In the genomic region with DNA sequence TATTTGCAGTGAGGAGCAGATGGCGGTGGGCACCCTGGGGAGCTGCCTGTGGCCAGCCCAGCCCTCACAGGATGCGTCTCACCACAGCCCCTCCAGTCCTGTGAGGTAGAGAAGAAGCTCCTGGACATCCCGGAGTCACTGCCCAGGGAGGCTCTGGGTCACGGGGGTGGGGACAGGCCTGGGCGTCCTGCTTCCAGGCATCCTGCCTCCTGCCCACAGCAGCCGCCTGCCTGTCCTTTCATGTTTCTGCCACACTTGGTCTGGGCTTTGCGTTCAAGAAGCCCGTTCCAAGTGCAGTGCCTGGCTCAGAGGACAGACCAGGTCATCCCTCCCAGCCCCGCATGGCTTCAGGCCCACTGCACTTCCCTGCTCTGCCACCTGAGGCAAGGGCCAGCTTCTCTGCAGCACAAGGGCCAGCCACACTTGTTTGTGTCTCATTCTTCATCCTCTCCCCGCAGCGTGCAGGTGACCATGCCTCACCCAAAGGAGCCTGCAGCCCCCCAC, we compare ENCODE assay signal across 27 cellular contexts. TPM values are rescaled to one million over a fixed set of nuclear protein-coding genes. Genes with fewer than 3 reads are reported as not detected.
DNase-seq lines count a peak whose midpoint lies in the region; ATAC-seq, FAIRE-seq and TF ChIP-seq lines count a peak whose summit lies in the region.
"Had no signal": no experiment of that assay in that cellular context is flagged by ENCODE, and none has a peak within 500 bp of the region (broad histone marks: within the 10 kb centered on the region; RNA-seq: fewer than 3 reads in every experiment).

No MANE protein-coding gene starts in this region.

- no peaks in the 10 kb centered on the region for H3K36me3 ChIP-seq in H7 (replicated peaks; ENCODE audit: control insufficient read depth, insufficient read depth, low read length)
- H3K36me3 ChIP-seq in H1 (ENCODE audit: control insufficient read depth in 2 of 4, insufficient read depth in 4 of 4, low read length in 3 of 4): no peaks in the 10 kb centered on the region
- no peaks in the 10 kb centered on the region for H3K36me3 ChIP-seq in thyroid gland
- H3K36me3 ChIP-seq: esophagus squamous epithelium, MG63 had no signal

- H4K5ac ChIP-seq in H1 (ENCODE audit: insufficient read length, low read depth, low read length): no peak overlapping the region

- no peak overlapping the region for H2AFZ ChIP-seq in H1 (ENCODE audit: low read length)

- DNase-seq in ELF-1 (ENCODE audit: low read depth, low spot score): peak; percentile 34
- DNase-seq in H7: peak; percentile 43
- no peak for DNase-seq in H1 (ENCODE audit: low read depth in 1 of 2, low spot score in 2 of 2)
- peak; percentile 91 for DNase-seq in mesenteric fat pad (ENCODE audit: low spot score)
- no peak for DNase-seq in HTR-8/SVneo (ENCODE audit: insufficient read length, low spot score)
- no peak for DNase-seq in thyroid gland
- DNase-seq: activated CD4-positive, alpha-beta T cell treated with anti-CD3 and anti-CD28 coated beads, Interleukin-2, amount 50 U/mL, for 48 hours; activated effector memory CD4-positive, alpha-beta T cell treated with Interleukin-2 at 50 U/mL for 16 hours; AML-193; DMS153; effector memory CD4-positive, alpha-beta T cell; esophagus squamous epithelium; GDM1; hippocampal formation; immature natural killer cell; MG63; NCI-H2029 treated with DMSO at 0.1 percent for 48 hours; NCI-H226; NCI-H82; nephron progenitor cell; sigmoid colon had no signal

- no peaks in the 10 kb centered on the region for H3K9me3 ChIP-seq in H1 (ENCODE audit: insufficient read depth in 2 of 2, low read depth in 1 of 2, low read length in 1 of 2)
- H3K9me3 ChIP-seq in thyroid gland: no peaks in the 10 kb centered on the region
- H3K9me3 ChIP-seq: esophagus squamous epithelium, sigmoid colon had no signal

- H3K27ac ChIP-seq in H1 (ENCODE audit: low read depth, low read length): no peak overlapping the region
- no peak overlapping the region for H3K27ac ChIP-seq in thyroid gland
- H3K27ac ChIP-seq: esophagus squamous epithelium, RWPE1, sigmoid colon had no signal

- H3K4me1 ChIP-seq in H1 (replicated peaks in 1 of 4; ENCODE audit: control insufficient read depth in 3 of 4, insufficient read depth in 4 of 4, low read length in 3 of 4) (no peaks in the 10 kb centered on the region; a peak in 1 of 7 replicates), thyroid gland (no peaks in the 10 kb centered on the region)
- H3K4me1 ChIP-seq: esophagus squamous epithelium, sigmoid colon had no signal

- no peak for TF ChIP-seq RAD21 in H1 (IDR thresholded peaks at IDR 0.05 in 1 of 2, conservative IDR thresholded peaks at IDR 0.05 in 1 of 2; ENCODE audit: low read depth in 2 of 2, low read length in 2 of 2)

- H2AK5ac ChIP-seq in H1 (ENCODE audit: low read depth, low read length): no peak overlapping the region

- POLR2A ChIA-PET in H1 (lab: Charles Lee; ENCODE audit: partially characterized antibody): no interaction called here

- no peak overlapping the region for H2BK120ac ChIP-seq in H1 (replicated peaks; ENCODE audit: low read depth, low read length)

- FAIRE-seq in H1 (lab: Jason Lieb, UNC): no peak
- no peak for FAIRE-seq in HTR-8/SVneo (lab: Jason Lieb, UNC)
- FAIRE-seq: colon, frontal cortex had no signal

- no peak overlapping the region for H2BK20ac ChIP-seq in H1 (ENCODE audit: low read length)

- no peak overlapping the region for H3K14ac ChIP-seq in H1 (ENCODE audit: insufficient read length)

- H3K79me1 ChIP-seq in H1 (ENCODE audit: low read depth, low read length): no peaks in the 10 kb centered on the region

- no peaks in the 10 kb centered on the region for H3K79me2 ChIP-seq in H1 (ENCODE audit: control insufficient read depth in 1 of 2, insufficient read depth in 2 of 2, low read length in 2 of 2)

- H4K91ac ChIP-seq in H1 (replicated peaks; ENCODE audit: insufficient read length, low read length): no peak overlapping the region

- CTCF ChIA-PET in H1 (lab: Charles Lee; ENCODE audit: partially characterized antibody): interaction anchor here (1.0 to 2.3 kb wide), 2 partner anchors 12 to 18 kb away, joined by 5 to 7 read pairs; no protein-coding TSS in a partner anchor

- TF ChIP-seq EP300 in H1 (IDR thresholded peaks at IDR 0.05; ENCODE audit: borderline replicate concordance in 1 of 2, low read depth in 2 of 2, low read length in 2 of 2): no peak

- no peak for TF ChIP-seq POLR2A in H1 (IDR thresholded peaks at IDR 0.05; ENCODE audit: control extremely low read depth in 1 of 2, low read depth in 2 of 2, low read length in 2 of 2)
- no peak for TF ChIP-seq POLR2A in thyroid gland (IDR thresholded peaks at IDR 0.05)

- no peak for ATAC-seq in GM21717 (IDR thresholded peaks at IDR 0.05; ENCODE audit: unreplicated experiment)
- ATAC-seq: CD8-positive, alpha-beta T cell; HCT116 had no signal

- no peak overlapping the region for H3K9ac ChIP-seq in H1 (replicated peaks in 1 of 4; ENCODE audit: extremely low read depth in 1 of 4, low read depth in 3 of 4, low read length in 3 of 4)

- intact Hi-C loops in thyroid gland (cut with DNase I): no loop called here

- H3K23ac ChIP-seq in H1 (ENCODE audit: insufficient read length): no peak overlapping the region

- H3K4me2 ChIP-seq in H1 (ENCODE audit: insufficient read depth in 1 of 2, low read depth in 2 of 2, low read length in 2 of 2): no peak overlapping the region

- H2BK12ac ChIP-seq in H1 (ENCODE audit: low read depth, low read length): no peak overlapping the region

- H3K56ac ChIP-seq in H1 (replicated peaks; ENCODE audit: insufficient read length, low read depth, low read length): no peak overlapping the region

- H3K23me2 ChIP-seq in H1 (ENCODE audit: low read depth, low read length): no peaks in the 10 kb centered on the region

- 83% methylated on average over 9 of the region's 11 CpGs; no CpG with 5 or more reads in 1 of the 2 experiments for WGBS in H1 (ENCODE audit: extremely low coverage in 1 of 2, insufficient coverage in 1 of 2, insufficient read length in 1 of 2, insufficient replicate concordance in 2 of 2, low coverage in 1 of 2, low lambda C conversion rate in 2 of 2, missing lambda C conversion rate in 1 of 2), 2 experiments
- 67 to 81% methylated on average over 6 to 8 of the region's 11 CpGs for WGBS in thyroid gland, 2 donors

- peak in 1 of 3 experiments; percentile 15; a peak in 1 of 4 replicates for TF ChIP-seq CTCF in H1 (IDR thresholded peaks at IDR 0.05; ENCODE audit: control extremely low read depth in 1 of 3, insufficient read depth in 1 of 3, low read depth in 1 of 3, low read length in 3 of 3)
- no peak for TF ChIP-seq CTCF in thyroid gland (IDR thresholded peaks at IDR 0.05)

- no peaks in the 10 kb centered on the region for H3K27me3 ChIP-seq in H7 (ENCODE audit: control insufficient read depth, insufficient read depth, low read length)
- no peaks in the 10 kb centered on the region for H3K27me3 ChIP-seq in H1 (replicated peaks in 1 of 4; ENCODE audit: control insufficient read depth in 3 of 4, extremely low read depth in 1 of 4, insufficient read depth in 3 of 4, low read length in 3 of 4)
- H3K27me3 ChIP-seq in thyroid gland: no peaks in the 10 kb centered on the region
- H3K27me3 ChIP-seq: esophagus squamous epithelium, MG63, sigmoid colon had no signal

- H4K20me1 ChIP-seq in H1 (replicated peaks in 1 of 2; ENCODE audit: control insufficient read depth in 1 of 2, insufficient read depth in 2 of 2, low read length in 2 of 2): no peaks in the 10 kb centered on the region

- no peak overlapping the region for H3K4ac ChIP-seq in H1 (replicated peaks; ENCODE audit: insufficient read length, low read depth, low read length)

- H2BK15ac ChIP-seq in H1 (ENCODE audit: low read length): no peak overlapping the region

- H2BK5ac ChIP-seq in H1 (ENCODE audit: low read depth, low read length): no peak overlapping the region

- H3K4me3 ChIP-seq in H7 (ENCODE audit: insufficient read depth, low read depth, low read length) (no peak overlapping the region), H1 (ENCODE audit: extremely low read depth in 1 of 4, insufficient read depth in 2 of 4, low read depth in 3 of 4, low read length in 4 of 4) (no peak overlapping the region), thyroid gland (replicated peaks in 1 of 3) (no peak overlapping the region)
- H3K4me3 ChIP-seq: esophagus squamous epithelium, MG63, sigmoid colon had no signal

- H4K8ac ChIP-seq in H1 (ENCODE audit: extremely low read depth, insufficient read depth, low read length): peak overlapping the region; percentile 45; the same call in 1 of the 2 replicates

- no peak overlapping the region for H3K18ac ChIP-seq in H1 (ENCODE audit: extremely low read depth, low read length)

TF ChIP-seq in H1, 55 proteins besides CTCF, POLR2A, EP300 and RAD21:
- no peak for TF ChIP-seq SIX5 (IDR thresholded peaks at IDR 0.05; ENCODE audit: low read depth, low read length)

RNA-seq across cellular contexts. Expression of a gene that starts 38.2 kb away (rescaled TPM):
- total RNA-seq in H7 (2014; rRNA removed; shearing (Covaris generic)): 0.07 and 0.33 TPM in 2 replicates
- 1.9 and 2.5 TPM in 2 replicates for total RNA-seq in H1 (2021; fragmentation: NEBNext Ultra II Directional; extraction: Animal tissue kit (Norgen Biotek cat#: 25700))
- polyA plus RNA-seq in H1 (2011; rRNA removed): 0.29 and 0.57 TPM in 2 replicates
- polyA plus RNA-seq in H1 (2011; cell fraction: cytosol; rRNA removed): 0.36 TPM
- polyA plus RNA-seq in H1 (2011; cell fraction: nucleus; rRNA removed): 2.7 TPM
- 0.84 to 1.5 TPM (median 1.4 TPM) in 4 replicates for polyA plus RNA-seq in H1 (2012, experiment 1 of 2)
- polyA plus RNA-seq in H1 (2012, experiment 2 of 2): 0.24 TPM
- polyA plus RNA-seq in H1 (2013, experiment 1 of 2): 0.79 TPM
- 0.55 TPM for polyA plus RNA-seq in H1 (2013, experiment 2 of 2)
- polyA minus RNA-seq in H1 (2011; rRNA and poly(A)+ RNA removed): 0.85 and 1.1 TPM in 2 replicates
- 1.3 TPM for polyA minus RNA-seq in H1 (2011; cell fraction: cytosol; rRNA and poly(A)+ RNA removed)
- polyA minus RNA-seq in H1 (2011; cell fraction: nucleus; rRNA and poly(A)+ RNA removed): 1.6 TPM
- total RNA-seq in mesenteric fat pad (6.9 TPM), thyroid gland (1 to 10 TPM; 1.6 to 6.8 (median 2.9) TPM)
- polyA plus RNA-seq: immature natural killer cell had no signal

RNA-seq across cellular contexts. Expression of a gene that starts 53.2 kb away (rescaled TPM):
- total RNA-seq in H7 (2014; rRNA removed; shearing (Covaris generic)): 0.31 and 0.92 TPM in 2 replicates
- total RNA-seq in H1 (2021; fragmentation: NEBNext Ultra II Directional; extraction: Animal tissue kit (Norgen Biotek cat#: 25700)): 0.65 and 0.93 TPM in 2 replicates
- polyA plus RNA-seq in H1 (2011; rRNA removed): 0.36 and 0.86 TPM in 2 replicates
- 0.66 TPM for polyA plus RNA-seq in H1 (2011; cell fraction: cytosol; rRNA removed)
- 1.1 TPM for polyA plus RNA-seq in H1 (2011; cell fraction: nucleus; rRNA removed)
- polyA plus RNA-seq in H1 (2012, experiment 1 of 2): 0.44 to 1.0 TPM (median 0.79 TPM) in 4 replicates
- polyA plus RNA-seq in H1 (2012, experiment 2 of 2): 0.29 TPM
- polyA plus RNA-seq in H1 (2013, experiment 1 of 2): 0.51 TPM
- 0.42 TPM for polyA plus RNA-seq in H1 (2013, experiment 2 of 2)
- polyA minus RNA-seq in H1 (2011; rRNA and poly(A)+ RNA removed): 0.41 and 1.1 TPM in 2 replicates
- 1.0 TPM for polyA minus RNA-seq in H1 (2011; cell fraction: cytosol; rRNA and poly(A)+ RNA removed)
- polyA minus RNA-seq in H1 (2011; cell fraction: nucleus; rRNA and poly(A)+ RNA removed): 0.80 TPM
- total RNA-seq in mesenteric fat pad (5.4 TPM), thyroid gland (10 to 100 TPM in 1 of 4 donors, 1 to 10 TPM in 3; 7.2 to 11.1 (median 8.4) TPM)

Comparison
In these comparisons a context has a peak if more than half of its experiments do, and no peak if none do; other contexts are left out.
1. DNase-seq: peak in ELF-1 (single experiment), H7 (single experiment) and mesenteric fat pad (single experiment); none in H1 (0 of 2), HTR-8/SVneo (single experiment) and thyroid gland (0 of 2).